In the genomic region with DNA sequence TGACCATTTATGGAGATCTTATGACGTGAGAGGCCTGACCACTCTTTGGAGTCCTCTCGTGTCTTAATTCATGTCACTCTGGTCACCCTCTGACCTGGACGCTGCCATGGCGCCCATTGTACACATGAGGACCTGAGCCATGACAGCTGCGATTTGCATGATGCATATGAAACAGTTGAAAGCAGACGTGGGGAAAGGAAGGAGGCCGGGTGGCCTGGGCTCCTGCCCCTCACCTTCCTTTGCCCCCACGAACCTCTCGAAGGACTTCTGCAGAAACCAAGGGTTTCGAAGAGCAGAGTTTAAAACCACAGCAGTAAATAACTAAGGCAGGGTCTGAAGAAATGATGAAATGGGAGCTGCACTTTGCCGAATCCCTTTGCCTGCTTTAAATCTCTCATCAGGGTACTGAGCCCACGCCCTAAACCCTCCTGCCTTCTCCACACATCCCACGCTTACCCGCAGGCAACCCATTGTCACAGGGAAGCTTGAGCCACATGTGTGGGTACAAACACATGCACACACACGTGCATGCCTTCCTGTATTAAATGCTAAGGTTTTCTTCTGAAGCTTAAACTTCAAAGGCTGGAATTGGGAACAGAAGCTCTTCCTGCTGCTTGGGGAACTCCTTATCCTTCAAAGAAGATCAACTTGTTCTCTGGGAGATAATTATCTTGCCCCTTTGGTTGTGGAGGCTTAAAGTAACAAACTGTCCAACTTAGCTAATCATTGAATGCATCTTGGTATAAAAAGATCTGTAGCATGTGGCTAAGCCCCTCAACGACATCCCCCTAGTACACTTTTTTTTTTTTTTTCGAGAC, we compare ENCODE assay signal across 19 cellular contexts. TPM values are rescaled to one million over a fixed set of nuclear protein-coding genes. Genes with fewer than 3 reads are reported as not detected.
DNase-seq lines count a peak whose midpoint lies in the region; ATAC-seq and TF ChIP-seq lines count a peak whose summit lies in the region.
"Had no signal": no experiment of that assay in that cellular context is flagged by ENCODE, and none has a peak within 500 bp of the region (broad histone marks: within the 10 kb centered on the region; RNA-seq: fewer than 3 reads in every experiment).

No MANE protein-coding gene starts in this region.

- no peaks in the 10 kb centered on the region for H3K27me3 ChIP-seq in body of pancreas
- H3K27me3 ChIP-seq: left lung had no signal

- H3K4me3 Mint-ChIP-seq in brain: peak overlapping the region in 1 of 5 experiments; percentile 16
- H3K4me3 Mint-ChIP-seq in activated T-helper 2 cell treated with anti-CD3 and anti-CD28 coated beads, Interferon-gamma antibody, Interleukin-2, Interleukin-4, amounts not matched to agents 10 μg/mL and 5 μg/mL and 100 μg/mL, durations not matched to agents 14 hours and 24 hours and 36 hours (ENCODE audit: low read depth): no peak overlapping the region
- H3K4me3 Mint-ChIP-seq: H9, naive B cell had no signal

- peaks cover 0 to 6% (median 2%) of the 10 kb centered on the region in 5 experiments for H3K9me3 Mint-ChIP-seq in brain
- H3K9me3 Mint-ChIP-seq in activated T-helper 2 cell treated with anti-CD3 and anti-CD28 coated beads, Interferon-gamma antibody, Interleukin-2, Interleukin-4, amounts not matched to agents 10 μg/mL and 5 μg/mL and 100 μg/mL, durations not matched to agents 14 hours and 24 hours and 36 hours: no peaks in the 10 kb centered on the region

- H3K27ac Mint-ChIP-seq in brain: peak overlapping the region in 3 of 5 experiments; percentile 12 to 87 (median 47)
- no peak overlapping the region for H3K27ac Mint-ChIP-seq in activated T-helper 2 cell treated with anti-CD3 and anti-CD28 coated beads, Interferon-gamma antibody, Interleukin-2, Interleukin-4, amounts not matched to agents 10 μg/mL and 5 μg/mL and 100 μg/mL, durations not matched to agents 14 hours and 24 hours and 36 hours
- H3K27ac Mint-ChIP-seq: naive B cell had no signal

- intact Hi-C loops in activated T-helper 2 cell treated with anti-CD3 and anti-CD28 coated beads, Interferon-gamma antibody, Interleukin-2, Interleukin-4, amounts not matched to agents 10 μg/mL and 5 μg/mL and 100 μg/mL, durations not matched to agents 14 hours and 24 hours and 36 hours (cut with micrococcal nuclease): no loop called here
- intact Hi-C loops in body of pancreas (cut with DNase I): no loop called here

- ATAC-seq in body of pancreas: no peak
- ATAC-seq: left lung, PC-3 had no signal

- H3K9me3 ChIP-seq in body of pancreas: no peaks in the 10 kb centered on the region
- H3K9me3 ChIP-seq: left lung had no signal

- peak; percentile 22 for DNase-seq in NCI-H526 treated with DMSO at 0.1 percent for 48 hours (lab: John Stamatoyannopoulos, UW)
- DNase-seq in putamen (ENCODE audit: low spot score): peak; percentile 79
- DNase-seq in activated T-helper 2 cell treated with anti-CD3 and anti-CD28 coated beads, Interferon-gamma antibody, Interleukin-2, Interleukin-4, amounts not matched to agents 10 μg/mL and 5 μg/mL and 100 μg/mL, durations not matched to agents 14 hours and 24 hours and 36 hours (ENCODE audit: low spot score): no peak
- no peak for DNase-seq in GOT3 (lab: John Stamatoyannopoulos, UW)
- no peak for DNase-seq in body of pancreas
- DNase-seq in NCI-H2171 (lab: John Stamatoyannopoulos, UW): no peak
- DNase-seq: activated CD4-positive, CD25-positive, alpha-beta regulatory T cell; AML-193; DMS79 treated with DMSO at 0.1 percent for 48 hours; effector CD4-positive, alpha-beta T cell; H9; IMR-90; left lung; naive B cell; NCI-H1105 treated with DMSO at 0.1 percent for 48 hours; NCI-H446; PC-3 had no signal

- TF ChIP-seq POLR2A in body of pancreas (IDR thresholded peaks at IDR 0.05): no peak

- H3K4me1 Mint-ChIP-seq in brain: peaks cover 29% of the 10 kb centered on the region
- H3K4me1 Mint-ChIP-seq in activated T-helper 2 cell treated with anti-CD3 and anti-CD28 coated beads, Interferon-gamma antibody, Interleukin-2, Interleukin-4, amounts not matched to agents 10 μg/mL and 5 μg/mL and 100 μg/mL, durations not matched to agents 14 hours and 24 hours and 36 hours (ENCODE audit: low read depth): peaks cover 8% of the 10 kb centered on the region
- H3K4me1 Mint-ChIP-seq: naive B cell had no signal

- H3K36me3 Mint-ChIP-seq in brain: no peaks in the 10 kb centered on the region
- no peaks in the 10 kb centered on the region for H3K36me3 Mint-ChIP-seq in activated T-helper 2 cell treated with anti-CD3 and anti-CD28 coated beads, Interferon-gamma antibody, Interleukin-2, Interleukin-4, amounts not matched to agents 10 μg/mL and 5 μg/mL and 100 μg/mL, durations not matched to agents 14 hours and 24 hours and 36 hours (ENCODE audit: low read depth)
- H3K36me3 Mint-ChIP-seq: naive B cell had no signal

- no peaks in the 10 kb centered on the region for H3K36me3 ChIP-seq in body of pancreas (replicated peaks in 1 of 2; ENCODE audit: insufficient read depth in 1 of 2, low read depth in 2 of 2)
- H3K36me3 ChIP-seq: left lung had no signal

- WGBS in body of pancreas, 2 donors: 78 to 83% methylated on average over 17 of the region's 17 CpGs

- peak overlapping the region; percentile 42 for H3K27ac ChIP-seq in C4-2B
- no peak overlapping the region for H3K27ac ChIP-seq in body of pancreas
- H3K27ac ChIP-seq: left lung had no signal

- peaks cover 3% of the 10 kb centered on the region for H3K27me3 Mint-ChIP-seq in brain
- peaks cover 28% of the 10 kb centered on the region for H3K27me3 Mint-ChIP-seq in activated T-helper 2 cell treated with anti-CD3 and anti-CD28 coated beads, Interferon-gamma antibody, Interleukin-2, Interleukin-4, amounts not matched to agents 10 μg/mL and 5 μg/mL and 100 μg/mL, durations not matched to agents 14 hours and 24 hours and 36 hours (ENCODE audit: low read depth)

- no peak overlapping the region for H3K4me3 ChIP-seq in body of pancreas
- H3K4me3 ChIP-seq: left lung had no signal

- H3K4me1 ChIP-seq in body of pancreas: peaks cover 2% of the 10 kb centered on the region
- H3K4me1 ChIP-seq: left lung had no signal

- TF ChIP-seq CTCF in C4-2B (conservative IDR thresholded peaks at IDR 0.05): no peak
- TF ChIP-seq CTCF in brain (conservative IDR thresholded peaks at IDR 0.05): no peak
- TF ChIP-seq CTCF in body of pancreas (IDR thresholded peaks at IDR 0.05): no peak

RNA-seq across cellular contexts. Expression of gene CALML3, which starts 11.7 kb away (rescaled TPM):
- 11.9 TPM for polyA plus RNA-seq in brain (ENCODE audit: insufficient read depth, low read depth, low replicate concordance)
- not detected in 2 replicates for total RNA-seq in activated T-helper 2 cell treated with anti-CD3 and anti-CD28 coated beads, Interferon-gamma antibody, Interleukin-2, Interleukin-4, amounts not matched to agents 10 μg/mL and 5 μg/mL and 100 μg/mL, durations not matched to agents 14 hours and 24 hours and 36 hours
- not detected for total RNA-seq in body of pancreas
- total RNA-seq: H9, IMR-90, left lung, PC-3 had no signal
- polyA plus RNA-seq: IMR-90 had no signal

RNA-seq across cellular contexts. Expression of gene CALML5, which starts 13.7 kb away (rescaled TPM):
- polyA plus RNA-seq in brain (ENCODE audit: insufficient read depth, low read depth, low replicate concordance): not detected
- not detected in 2 replicates for total RNA-seq in activated T-helper 2 cell treated with anti-CD3 and anti-CD28 coated beads, Interferon-gamma antibody, Interleukin-2, Interleukin-4, amounts not matched to agents 10 μg/mL and 5 μg/mL and 100 μg/mL, durations not matched to agents 14 hours and 24 hours and 36 hours
- total RNA-seq in body of pancreas: not detected
- total RNA-seq: H9, IMR-90, left lung, PC-3 had no signal
- polyA plus RNA-seq: IMR-90 had no signal

Comparison
In these comparisons a context has a peak if more than half of its experiments do, and no peak if none do; other contexts are left out.
1. DNase-seq: peak in NCI-H526 treated with DMSO at 0.1 percent for 48 hours (single experiment) and putamen (single experiment); none in activated T-helper 2 cell treated with anti-CD3 and anti-CD28 coated beads, Interferon-gamma antibody, Interleukin-2, Interleukin-4, amounts not matched to agents 10 μg/mL and 5 μg/mL and 100 μg/mL, durations not matched to agents 14 hours and 24 hours and 36 hours (single experiment), GOT3 (single experiment), body of pancreas (0 of 4) and NCI-H2171 (single experiment).